ENCODE assay signal across 8 cellular contexts in genomic region chr9:27247756-27248155, GRCh38. TPM values are rescaled to one million over a fixed set of nuclear protein-coding genes. Genes with fewer than 3 reads are reported as not detected.
DNase-seq lines count a peak whose midpoint lies in the region; ATAC-seq and TF ChIP-seq lines count a peak whose summit lies in the region.

No MANE protein-coding gene starts in this region.

- no peaks in the 10 kb centered on the region for H4K20me1 ChIP-seq in neural progenitor cell (ENCODE audit: low read depth)

- H3K79me2 ChIP-seq in neural progenitor cell (ENCODE audit: low read depth), result no peaks in the 10 kb centered on the region

- H3K27ac ChIP-seq in RWPE2 (ENCODE audit: poor library complexity, severe bottlenecking) (no peak overlapping the region), esophagus squamous epithelium (no peak overlapping the region), neural progenitor cell (no peak overlapping the region)

- TF ChIP-seq POLR2A in esophagus squamous epithelium (IDR thresholded peaks at IDR 0.05), result no peak

- H3K36me3 ChIP-seq in RWPE2 (ENCODE audit: low read depth) (no peaks in the 10 kb centered on the region), esophagus squamous epithelium (no peaks in the 10 kb centered on the region), neural progenitor cell (no peaks in the 10 kb centered on the region)

- H3K9me3 Mint-ChIP-seq in neural progenitor cell, result peaks cover 4% of the 10 kb centered on the region

- no peaks in the 10 kb centered on the region for H3K9me3 ChIP-seq in RWPE2 (ENCODE audit: severe bottlenecking)
- no peaks in the 10 kb centered on the region for H3K9me3 ChIP-seq in esophagus squamous epithelium
- no peaks in the 10 kb centered on the region for H3K9me3 ChIP-seq in neural progenitor cell (ENCODE audit: low read depth)

- no peaks in the 10 kb centered on the region for H3F3A ChIP-seq in neural progenitor cell (ENCODE audit: low read depth)

- ATAC-seq in GM19438 (IDR thresholded peaks at IDR 0.05; ENCODE audit: low read depth, unreplicated experiment) (peak; percentile 75), HG03575 (IDR thresholded peaks at IDR 0.05; ENCODE audit: extremely low read depth, insufficient number of reproducible peaks, low FRiP score, unreplicated experiment) (peak; percentile 73), RWPE2 (ENCODE audit: low read depth) (peak; percentile 90), HG03439 (IDR thresholded peaks at IDR 0.05; ENCODE audit: unreplicated experiment) (no peak)

- intact Hi-C loops in esophagus squamous epithelium (cut with DNase I), result no loop called here

- H3K36me3 Mint-ChIP-seq in neural progenitor cell, result no peaks in the 10 kb centered on the region

- no peak overlapping the region for H3K9ac ChIP-seq in neural progenitor cell

- DNase-seq in EL (peak; percentile 57), RWPE2 (ENCODE audit: low spot score) (no peak), esophagus squamous epithelium (lab: John Stamatoyannopoulos, UW) (no peak), neural progenitor cell (ENCODE audit: low spot score) (peak; percentile 71)
- no peak for DNase-seq in activated naive CD4-positive, alpha-beta T cell treated with Interleukin-2 at 50 U/mL for 16 hours

- peaks cover 3% of the 10 kb centered on the region for H3K4me1 ChIP-seq in RWPE2 (ENCODE audit: insufficient read depth, poor library complexity, severe bottlenecking)
- no peaks in the 10 kb centered on the region for H3K4me1 ChIP-seq in esophagus squamous epithelium
- H3K4me1 ChIP-seq in neural progenitor cell, result no peaks in the 10 kb centered on the region

- H3K4me1 Mint-ChIP-seq in neural progenitor cell, result no peaks in the 10 kb centered on the region

- H3K27me3 Mint-ChIP-seq in neural progenitor cell (ENCODE audit: insufficient read depth, low read depth), result no peaks in the 10 kb centered on the region

- no peak overlapping the region for H3K27ac Mint-ChIP-seq in neural progenitor cell

- no peaks in the 10 kb centered on the region for H3K27me3 ChIP-seq in RWPE2 (ENCODE audit: insufficient read depth, poor library complexity, severe bottlenecking)
- H3K27me3 ChIP-seq in esophagus squamous epithelium, result no peaks in the 10 kb centered on the region
- H3K27me3 ChIP-seq in neural progenitor cell, result no peaks in the 10 kb centered on the region

- H3K4me3 ChIP-seq in RWPE2 (ENCODE audit: severe bottlenecking) (no peak overlapping the region), esophagus squamous epithelium (no peak overlapping the region), neural progenitor cell (no peak overlapping the region)

- H3K4me3 Mint-ChIP-seq in neural progenitor cell, result no peak overlapping the region

- TF ChIP-seq CTCF in RWPE2 (IDR thresholded peaks at IDR 0.05; ENCODE audit: poor library complexity, severe bottlenecking), result peak; percentile 83
- TF ChIP-seq CTCF in esophagus squamous epithelium (IDR thresholded peaks at IDR 0.05), result peak in 4 of 6 experiments; percentile 28 to 51 (median 38)
- peak; percentile 81 for TF ChIP-seq CTCF in neural progenitor cell (IDR thresholded peaks at IDR 0.05)

- no peak overlapping the region for H3K4me2 ChIP-seq in neural progenitor cell

- WGBS in esophagus squamous epithelium, 2 donors, result 7 to 15% methylated on average over 2 of the region's 2 CpGs

- H2AFZ ChIP-seq in neural progenitor cell (replicated peaks), result no peak overlapping the region

RNA-seq across cellular contexts. Expression of gene EQTN, which starts 49.2 kb away (rescaled TPM):
- not detected for total RNA-seq in esophagus squamous epithelium
- total RNA-seq in neural progenitor cell (ENCODE audit: low replicate concordance), result 2.0 and 3.4 TPM in 2 replicates

Comparison
In these comparisons a context has a peak if more than half of its experiments do, and no peak if none do; other contexts are left out.
1. DNase-seq: peak in EL (single experiment) and neural progenitor cell (single experiment); none in RWPE2 (single experiment), esophagus squamous epithelium (single experiment) and activated naive CD4-positive, alpha-beta T cell treated with Interleukin-2 at 50 U/mL for 16 hours (single experiment).
2. Peak in every context shown above with its lines, with median percentiles within 50 percentile points of each other: CTCF ChIP-seq.